1 cellular context compared by ENCODE assay signal in the genomic region with DNA sequence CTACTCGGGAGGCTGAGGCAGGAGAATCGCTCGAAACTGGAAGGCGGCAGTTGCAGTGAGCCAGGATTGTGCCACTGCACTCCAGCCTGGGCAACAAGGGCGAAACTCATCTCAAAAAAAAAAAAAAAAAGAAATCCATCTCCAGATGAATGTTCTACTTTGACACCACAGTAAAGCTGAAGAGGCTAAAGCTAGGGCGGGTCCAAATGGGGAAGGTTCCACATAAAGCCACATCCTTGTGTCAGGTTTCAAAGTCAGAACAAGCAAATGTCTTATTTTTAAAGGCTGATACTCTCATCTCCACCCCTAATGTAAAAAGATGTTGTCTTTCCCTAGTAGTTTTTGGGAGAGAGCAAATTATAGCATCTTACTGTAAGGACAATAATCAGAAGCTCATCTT.
TF ChIP-seq lines count a peak whose summit lies in the region.

No MANE protein-coding gene starts in this region.

TF ChIP-seq in SK-N-SH, 30 proteins besides CTCF, POLR2A, EP300 and RAD21 (continued from another document):
- no peak for TF ChIP-seq RFX5 (IDR thresholded peaks at IDR 0.05; ENCODE audit: low read length)
- TF ChIP-seq ELF1 (IDR thresholded peaks at IDR 0.05), result no peak
- no peak for TF ChIP-seq CHD2 (IDR thresholded peaks at IDR 0.05; ENCODE audit: low read length, partially characterized antibody)
- TF ChIP-seq SMC3 (IDR thresholded peaks at IDR 0.05; ENCODE audit: low read depth, low read length), result no peak
- TF ChIP-seq, protein P1, sequence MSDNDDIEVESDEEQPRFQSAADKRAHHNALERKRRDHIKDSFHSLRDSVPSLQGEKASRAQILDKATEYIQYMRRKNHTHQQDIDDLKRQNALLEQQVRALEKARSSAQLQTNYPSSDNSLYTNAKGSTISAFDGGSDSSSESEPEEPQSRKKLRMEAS (IDR thresholded peaks at IDR 0.05; ENCODE audit: low read depth), result no peak
- TF ChIP-seq MXI1 (IDR thresholded peaks at IDR 0.05; ENCODE audit: low read depth, low read length), result no peak
- no peak for TF ChIP-seq FOXJ3 (CRISPR knock-in tag; IDR thresholded peaks at IDR 0.05)
- TF ChIP-seq EZH2phosphoT487 (IDR thresholded peaks at IDR 0.05; ENCODE audit: borderline replicate concordance, low read depth), result no peak
- no peak for TF ChIP-seq GATA2 (CRISPR knock-in tag; IDR thresholded peaks at IDR 0.05)
